Comparison of ENCODE assay signal across 10 cellular contexts in the genomic region with DNA sequence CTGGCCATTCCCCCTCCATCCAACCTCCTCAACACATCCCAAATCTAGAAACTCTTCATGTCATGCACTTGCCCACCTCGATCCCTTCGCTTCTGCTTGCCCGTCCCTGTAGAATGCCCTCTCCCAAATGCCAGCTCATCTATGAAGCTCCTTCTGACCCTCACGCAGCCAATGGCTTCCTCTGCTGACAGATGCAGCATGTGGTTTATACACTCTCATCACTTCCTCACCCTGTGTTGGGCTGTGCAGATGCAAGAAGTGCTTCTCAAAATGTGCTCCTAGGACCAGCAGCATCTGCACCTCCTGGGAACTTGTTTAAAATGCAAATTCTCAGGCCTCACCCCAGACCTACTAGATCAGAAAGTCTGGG. TPM values are rescaled to one million over a fixed set of nuclear protein-coding genes. Genes with fewer than 3 reads are reported as not detected.
DNase-seq lines count a peak whose midpoint lies in the region; ATAC-seq and TF ChIP-seq lines count a peak whose summit lies in the region.
"Had no signal": no experiment of that assay in that cellular context is flagged by ENCODE, and none has a peak within 500 bp of the region (broad histone marks: within the 10 kb centered on the region; RNA-seq: fewer than 3 reads in every experiment).

No MANE protein-coding gene starts in this region.

- H3K36me3 ChIP-seq in smooth muscle cell (ENCODE audit: low read depth): no peaks in the 10 kb centered on the region
- H3K36me3 ChIP-seq: esophagus muscularis mucosa, neutrophil had no signal

- H4K20me1 ChIP-seq in smooth muscle cell (ENCODE audit: low read depth): no peaks in the 10 kb centered on the region

- peak overlapping the region; percentile 63 for H3K27ac Mint-ChIP-seq in activated CD4-positive, alpha-beta T cell treated with anti-CD3 and anti-CD28 coated beads, Interleukin-2, amount 10 ng/mL, durations not matched to agents 7 days and 5 days
- no peak overlapping the region for H3K27ac Mint-ChIP-seq in activated B cell treated with CpG ODN at 0.5 μM for 24 hours

- H3K9me3 Mint-ChIP-seq in activated CD4-positive, alpha-beta T cell treated with anti-CD3 and anti-CD28 coated beads, Interleukin-2, amount 10 ng/mL, durations not matched to agents 7 days and 5 days: no peaks in the 10 kb centered on the region
- H3K9me3 Mint-ChIP-seq in activated B cell treated with CpG ODN at 0.5 μM for 24 hours: no peaks in the 10 kb centered on the region

- no peaks in the 10 kb centered on the region for H3K9me3 ChIP-seq in smooth muscle cell (replicated peaks; ENCODE audit: low read depth)
- H3K9me3 ChIP-seq: esophagus muscularis mucosa, neutrophil had no signal

- no peak overlapping the region for H3K9ac ChIP-seq in smooth muscle cell (ENCODE audit: low read depth)

- H3K27ac ChIP-seq in smooth muscle cell (ENCODE audit: low read depth): no peak overlapping the region
- H3K27ac ChIP-seq: neutrophil had no signal

- intact Hi-C loops in activated B cell treated with CpG ODN at 0.5 μM for 24 hours (cut with micrococcal nuclease): no loop called here

- no peak overlapping the region for H3K4me3 ChIP-seq in smooth muscle cell
- H3K4me3 ChIP-seq: esophagus muscularis mucosa had no signal

- DNase-seq in activated CD4-positive, alpha-beta T cell treated with anti-CD3 and anti-CD28 coated beads, Interleukin-2, amount 10 ng/mL, durations not matched to agents 7 days and 5 days: peak; percentile 39
- no peak for DNase-seq in activated CD4-positive, alpha-beta T cell treated with anti-CD3 and anti-CD28 coated beads, Interleukin-2, amount 50 U/mL, for 4 hours
- DNase-seq in activated B cell treated with CpG ODN at 0.5 μM for 24 hours: no peak
- DNase-seq in smooth muscle cell (lab: John Stamatoyannopoulos, UW; ENCODE audit: unreplicated experiment): no peak
- DNase-seq in stimulated activated naive CD4-positive, alpha-beta T cell treated with Interleukin-2 at 50 U/mL for 16 hours (lab: John Stamatoyannopoulos, UW): no peak
- no peak for DNase-seq in NCI-H1417 (lab: John Stamatoyannopoulos, UW)
- DNase-seq in NCI-H345 treated with DMSO at 0.1 percent for 48 hours (lab: John Stamatoyannopoulos, UW; ENCODE audit: unreplicated experiment): no peak

- peak overlapping the region; percentile 69 for H3K4me2 ChIP-seq in smooth muscle cell

- POLR2A ChIA-PET in activated CD4-positive, alpha-beta T cell treated with anti-CD3 and anti-CD28 coated beads, Interleukin-2, amount 10 ng/mL, durations not matched to agents 7 days and 5 days (lab: Charles Lee): no interaction called here
- POLR2A ChIA-PET in activated B cell treated with CpG ODN at 0.5 μM for 24 hours (lab: Charles Lee): interaction anchor here (0.8 kb wide), 1 partner anchor 9 kb away, joined by 3 read pairs; no protein-coding TSS in a partner anchor

- peaks cover 6% of the 10 kb centered on the region for H3F3A ChIP-seq in smooth muscle cell (ENCODE audit: low read depth)

- peak; percentile 63 for ATAC-seq in HG03354 (IDR thresholded peaks at IDR 0.05; ENCODE audit: poor library complexity, severe bottlenecking, unreplicated experiment)
- ATAC-seq in activated B cell treated with CpG ODN at 0.5 μM for 24 hours (ENCODE audit: low read depth): peak; percentile 51

- peaks cover 43% of the 10 kb centered on the region for H3K4me1 ChIP-seq in smooth muscle cell (ENCODE audit: low read depth)

- H3K27me3 ChIP-seq in smooth muscle cell (ENCODE audit: low read depth): peaks cover 14% of the 10 kb centered on the region
- H3K27me3 ChIP-seq: esophagus muscularis mucosa had no signal

- H3K27me3 Mint-ChIP-seq in activated CD4-positive, alpha-beta T cell treated with anti-CD3 and anti-CD28 coated beads, Interleukin-2, amount 10 ng/mL, durations not matched to agents 7 days and 5 days: peaks cover 9% of the 10 kb centered on the region
- H3K27me3 Mint-ChIP-seq in activated B cell treated with CpG ODN at 0.5 μM for 24 hours: no peaks in the 10 kb centered on the region

- TF ChIP-seq CTCF in activated B cell treated with CpG ODN at 0.5 μM for 24 hours (IDR thresholded peaks at IDR 0.05) (no peak), smooth muscle cell (IDR thresholded peaks at IDR 0.05; ENCODE audit: borderline replicate concordance, insufficient read depth, poor library complexity, severe bottlenecking) (no peak)

- H3K4me1 Mint-ChIP-seq in activated CD4-positive, alpha-beta T cell treated with anti-CD3 and anti-CD28 coated beads, Interleukin-2, amount 10 ng/mL, durations not matched to agents 7 days and 5 days: peaks cover 41% of the 10 kb centered on the region
- H3K4me1 Mint-ChIP-seq in activated B cell treated with CpG ODN at 0.5 μM for 24 hours: peaks cover 33% of the 10 kb centered on the region

- H3K79me2 ChIP-seq in smooth muscle cell (ENCODE audit: low read depth): no peaks in the 10 kb centered on the region

- H3K4me3 Mint-ChIP-seq in activated CD4-positive, alpha-beta T cell treated with anti-CD3 and anti-CD28 coated beads, Interleukin-2, amount 10 ng/mL, durations not matched to agents 7 days and 5 days: peak overlapping the region; percentile 25
- H3K4me3 Mint-ChIP-seq in activated B cell treated with CpG ODN at 0.5 μM for 24 hours: no peak overlapping the region

- CTCF ChIA-PET in activated CD4-positive, alpha-beta T cell treated with anti-CD3 and anti-CD28 coated beads, Interleukin-2, amount 10 ng/mL, durations not matched to agents 7 days and 5 days (lab: Charles Lee): interaction anchor here (0.9 kb wide), 1 partner anchor 35 kb away, joined by 3 read pairs; no protein-coding TSS in a partner anchor
- CTCF ChIA-PET in activated B cell treated with CpG ODN at 0.5 μM for 24 hours (lab: Charles Lee): no interaction called here

- WGBS in smooth muscle cell (ENCODE audit: low lambda C conversion rate): 58% methylated on average over 4 of the region's 4 CpGs

- H3K36me3 Mint-ChIP-seq in activated CD4-positive, alpha-beta T cell treated with anti-CD3 and anti-CD28 coated beads, Interleukin-2, amount 10 ng/mL, durations not matched to agents 7 days and 5 days (ENCODE audit: low read depth): no peaks in the 10 kb centered on the region
- no peaks in the 10 kb centered on the region for H3K36me3 Mint-ChIP-seq in activated B cell treated with CpG ODN at 0.5 μM for 24 hours (ENCODE audit: low read depth)

- H2AFZ ChIP-seq in smooth muscle cell (ENCODE audit: low read depth): no peak overlapping the region

RNA-seq across cellular contexts. Expression of a gene that starts 51.7 kb away (rescaled TPM):
- not detected for total RNA-seq in activated CD4-positive, alpha-beta T cell treated with anti-CD3 and anti-CD28 coated beads, Interleukin-2, amount 10 ng/mL, durations not matched to agents 7 days and 5 days
- total RNA-seq in activated B cell treated with CpG ODN at 0.5 μM for 24 hours (1.0 and 1.6 TPM in 2 replicates), smooth muscle cell (3.0 TPM in 1 of 2 replicates, not detected in the other)
- 0.92 TPM in 1 of 2 replicates, not detected in the other for polyA plus RNA-seq in smooth muscle cell
